ENCODE assay signal across 21 cellular contexts in the genomic region with DNA sequence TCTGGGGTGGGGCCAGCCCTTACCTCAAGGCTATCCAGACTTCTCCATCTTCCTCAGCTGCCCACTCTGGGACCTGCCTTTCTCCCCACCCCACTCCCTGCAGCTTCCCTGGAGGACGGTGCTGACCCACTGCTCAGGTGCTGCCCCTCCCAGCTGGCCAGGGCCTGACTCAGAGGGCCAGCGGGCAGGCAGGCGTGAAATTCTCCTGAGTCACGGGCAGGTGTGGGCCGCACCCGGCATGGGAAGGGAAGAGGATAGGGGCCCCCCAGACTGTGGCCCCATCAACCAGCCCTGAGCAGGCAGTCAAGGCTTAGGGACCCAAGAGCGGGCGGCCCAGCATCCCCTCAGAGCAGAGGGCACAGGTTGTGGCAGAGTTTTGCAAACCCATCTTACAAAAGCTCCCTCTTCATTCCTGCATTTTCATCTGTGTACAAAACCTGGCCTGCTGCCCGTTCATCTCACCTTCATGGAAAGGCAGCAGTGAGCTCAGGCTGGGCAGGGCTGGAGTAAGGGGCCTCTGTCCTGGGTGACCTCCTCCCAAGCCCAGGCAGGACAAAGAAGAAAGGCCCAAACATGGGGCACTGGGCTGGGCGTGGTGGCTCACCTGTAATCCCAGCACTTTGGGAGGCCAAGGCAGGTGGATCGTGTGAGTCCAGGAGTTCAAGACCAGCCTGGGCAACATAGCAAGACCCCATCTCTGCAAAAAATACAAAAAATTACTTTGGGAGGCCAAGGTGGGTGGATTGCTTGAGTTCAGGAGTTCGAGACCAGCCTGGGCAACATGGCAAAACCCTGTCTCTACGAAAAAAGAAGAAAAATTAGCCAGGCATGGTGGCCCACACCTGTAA. TPM values are rescaled to one million over a fixed set of nuclear protein-coding genes. Genes with fewer than 3 reads are reported as not detected.
A peak's percentile ranks its signal among the peaks of the same experiment; 100 is the strongest.
DNase-seq lines count a peak whose midpoint lies in the region; ATAC-seq, FAIRE-seq and TF ChIP-seq lines count a peak whose summit lies in the region.
"Had no signal": no experiment of that assay in that cellular context is flagged by ENCODE, and none has a peak within 500 bp of the region (broad histone marks: within the 10 kb centered on the region; RNA-seq: fewer than 3 reads in every experiment).

No MANE protein-coding gene starts in this region.

- H3K36me3 Mint-ChIP-seq in WTC11 (no peaks in the 10 kb centered on the region), HFFc6 (ENCODE audit: low read depth) (no peaks in the 10 kb centered on the region; the same call in 1 of the 2 replicates)
- H3K36me3 Mint-ChIP-seq in CD4-positive, alpha-beta memory T cell = no peaks in the 10 kb centered on the region
- H3K36me3 Mint-ChIP-seq: CD14-positive monocyte had no signal

- H3K9me3 ChIP-seq in HepG2 (ENCODE audit: low read length) = no peaks in the 10 kb centered on the region
- no peaks in the 10 kb centered on the region for H3K9me3 ChIP-seq in right lobe of liver
- no peaks in the 10 kb centered on the region for H3K9me3 ChIP-seq in left lung
- no peaks in the 10 kb centered on the region for H3K9me3 ChIP-seq in CD4-positive, alpha-beta memory T cell (ENCODE audit: control insufficient read depth in 1 of 2, low read length in 2 of 2)
- H3K9me3 ChIP-seq: HAP-1, thoracic aorta had no signal

- H3K9me3 Mint-ChIP-seq in WTC11 = no peaks in the 10 kb centered on the region
- H3K9me3 Mint-ChIP-seq in HFFc6 = no peaks in the 10 kb centered on the region
- no peaks in the 10 kb centered on the region for H3K9me3 Mint-ChIP-seq in CD4-positive, alpha-beta memory T cell

- H4K20me1 ChIP-seq in HepG2 (ENCODE audit: insufficient read depth, low read length) = no peaks in the 10 kb centered on the region

- DNase-seq in HepG2 (ENCODE audit: low spot score) (no peak), right lobe of liver (no peak), WTC11 (ENCODE audit: low spot score) (no peak), left lung (no peak), HFFc6 (no peak), dermis blood vessel endothelial cell (no peak)
- no peak for DNase-seq in CD4-positive, alpha-beta memory T cell
- DNase-seq: activated CD4-positive, alpha-beta T cell treated with anti-CD3 and anti-CD28 coated beads for 48 hours; activated CD8-positive, alpha-beta memory T cell treated with anti-CD3 and anti-CD28 coated beads, Interleukin-2, amount 50 U/mL, for 4 hours; effector memory CD4-positive, alpha-beta T cell; hippocampal formation; NCI-H2081 treated with DMSO at 0.1 percent for 48 hours; NCI-H526; OCI-M1 had no signal

- H3K4me2 ChIP-seq in HepG2 (ENCODE audit: low read depth, low read length) = no peak overlapping the region

- H3K79me2 ChIP-seq in HepG2 (ENCODE audit: insufficient read depth, low read length) = no peaks in the 10 kb centered on the region

- no peaks in the 10 kb centered on the region for H3K36me3 ChIP-seq in HepG2 (replicated peaks in 1 of 2; ENCODE audit: control insufficient read depth in 1 of 2, insufficient read depth in 2 of 2, low read length in 2 of 2)
- no peaks in the 10 kb centered on the region for H3K36me3 ChIP-seq in right lobe of liver
- H3K36me3 ChIP-seq in left lung = no peaks in the 10 kb centered on the region
- no peaks in the 10 kb centered on the region for H3K36me3 ChIP-seq in CD4-positive, alpha-beta memory T cell (ENCODE audit: insufficient read depth, low read length)
- H3K36me3 ChIP-seq: HAP-1, thoracic aorta had no signal

- TF ChIP-seq EP300 in HepG2 (IDR thresholded peaks at IDR 0.05; ENCODE audit: low read depth in 2 of 2, low read length in 2 of 2) (no peak), HepG2 (CRISPR knock-in tag; IDR thresholded peaks at IDR 0.05; ENCODE audit: borderline replicate concordance) (no peak)

- H3K27ac ChIP-seq in HepG2 (ENCODE audit: extremely low read length, insufficient read depth, low read length) = no peak overlapping the region
- H3K27ac ChIP-seq in right lobe of liver = no peak overlapping the region
- H3K27ac ChIP-seq in left lung = no peak overlapping the region
- H3K27ac ChIP-seq in CD4-positive, alpha-beta memory T cell (ENCODE audit: low read depth, low read length) = no peak overlapping the region
- H3K27ac ChIP-seq: SK-N-MC, thoracic aorta had no signal

- H3K9ac ChIP-seq in HepG2 (ENCODE audit: insufficient read depth, low read depth, low read length) = no peak overlapping the region

- H3K27me3 Mint-ChIP-seq in WTC11 (ENCODE audit: low read depth) (no peaks in the 10 kb centered on the region), HFFc6 (ENCODE audit: insufficient read depth) (peaks cover 5% of the 10 kb centered on the region)
- no peaks in the 10 kb centered on the region for H3K27me3 Mint-ChIP-seq in CD4-positive, alpha-beta memory T cell

- intact Hi-C loops in HepG2 (cut with micrococcal nuclease; ENCODE audit: unreplicated experiment) = no loop called here
- intact Hi-C loops in right lobe of liver (cut with DNase I) = no loop called here
- intact Hi-C loops in left lung (cut with DNase I) = no loop called here
- intact Hi-C loops in CD4-positive, alpha-beta memory T cell (cut with micrococcal nuclease) = no loop called here

- ATAC-seq in HepG2 (no peak), right lobe of liver (no peak), WTC11 (no peak), left lung (peak; percentile 47), HG02798 (IDR thresholded peaks at IDR 0.05; ENCODE audit: poor library complexity, unreplicated experiment) (no peak)
- ATAC-seq: left lobe of liver had no signal

- no peak for TF ChIP-seq POLR2A in HepG2 (IDR thresholded peaks at IDR 0.05; ENCODE audit: insufficient read depth in 1 of 2, low read depth in 2 of 2, low read length in 2 of 2)
- no peak for TF ChIP-seq POLR2A in right lobe of liver (IDR thresholded peaks at IDR 0.05)

- no peaks in the 10 kb centered on the region for H3K27me3 ChIP-seq in HepG2 (ENCODE audit: control insufficient read depth in 1 of 2, insufficient read depth in 2 of 2, low read length in 2 of 2)
- H3K27me3 ChIP-seq in right lobe of liver = no peaks in the 10 kb centered on the region
- H3K27me3 ChIP-seq in left lung = peaks cover 0 to 5% of the 10 kb centered on the region in 2 donors
- H3K27me3 ChIP-seq in CD4-positive, alpha-beta memory T cell (ENCODE audit: insufficient read depth, low read length) = no peaks in the 10 kb centered on the region

- no peak overlapping the region for H3K27ac Mint-ChIP-seq in WTC11
- no peak overlapping the region for H3K27ac Mint-ChIP-seq in HFFc6
- H3K27ac Mint-ChIP-seq in CD4-positive, alpha-beta memory T cell = peak overlapping the region in 1 of 7 donors; percentile 35

- CTCF ChIA-PET in HepG2 (lab: Yijun Ruan, JAX; ENCODE audit: low intra/inter-chr PET ratio, low total read pairs) = no interaction called here
- CTCF ChIA-PET in WTC11 (lab: Charles Lee) = interaction anchor here (1.2 kb wide), 1 partner anchor 254 kb away, joined by 3 read pairs; no protein-coding TSS in a partner anchor
- CTCF ChIA-PET in CD4-positive, alpha-beta memory T cell (lab: Charles Lee; ENCODE audit: partially characterized antibody) = no interaction called here

- H3K4me1 Mint-ChIP-seq in WTC11 (no peaks in the 10 kb centered on the region), HFFc6 (ENCODE audit: low read depth) (no peaks in the 10 kb centered on the region)
- no peaks in the 10 kb centered on the region for H3K4me1 Mint-ChIP-seq in CD4-positive, alpha-beta memory T cell
- H3K4me1 Mint-ChIP-seq: CD14-positive monocyte had no signal

- H3K4me1 ChIP-seq in HepG2 (ENCODE audit: insufficient read depth, low read length) (peaks cover 12% of the 10 kb centered on the region), right lobe of liver (peaks cover 0 to 30% (median 9%) of the 10 kb centered on the region in 4 donors), left lung (no peaks in the 10 kb centered on the region)
- no peaks in the 10 kb centered on the region for H3K4me1 ChIP-seq in CD4-positive, alpha-beta memory T cell (ENCODE audit: insufficient read depth, low read length)
- H3K4me1 ChIP-seq: HAP-1 had no signal

- TF ChIP-seq RAD21 in HepG2 (CRISPR knock-in tag; IDR thresholded peaks at IDR 0.05) = no peak

- in situ Hi-C loops in HepG2 (cut with HindIII; ENCODE audit: extremely low pct_ligation_motif_present, low pct_unique_long_range_greater_than_20kb) = no loop called here

- BruUV-seq in HepG2 (replicated peaks; lab: Mats Ljungman, UMichigan) = no TSS peak

- TF ChIP-seq CTCF in HepG2 (CRISPR knock-in tag; IDR thresholded peaks at IDR 0.05) (no peak), right lobe of liver (IDR thresholded peaks at IDR 0.05) (no peak), WTC11 (IDR thresholded peaks at IDR 0.05) (no peak), left lung (IDR thresholded peaks at IDR 0.05) (no peak), HFFc6 (IDR thresholded peaks at IDR 0.05) (no peak)

- FAIRE-seq in HepG2 (lab: Jason Lieb, UNC) = no peak

- no peak overlapping the region for H2AFZ ChIP-seq in HepG2 (ENCODE audit: low read length)

- no peak overlapping the region for H3K4me3 ChIP-seq in HepG2 (replicated peaks in 1 of 3; ENCODE audit: insufficient read depth in 1 of 3, low read depth in 2 of 3, low read length in 3 of 3)
- H3K4me3 ChIP-seq in right lobe of liver = no peak overlapping the region
- no peak overlapping the region for H3K4me3 ChIP-seq in left lung
- H3K4me3 ChIP-seq in CD4-positive, alpha-beta memory T cell (ENCODE audit: low read length in 2 of 2) = no peak overlapping the region
- H3K4me3 ChIP-seq: HAP-1, SK-N-MC, skin epidermis, thoracic aorta had no signal

- H3K4me3 Mint-ChIP-seq in WTC11 (no peak overlapping the region), HFFc6 (no peak overlapping the region)
- no peak overlapping the region for H3K4me3 Mint-ChIP-seq in CD4-positive, alpha-beta memory T cell
- H3K4me3 Mint-ChIP-seq: CD14-positive monocyte had no signal

- WGBS in HepG2 (ENCODE audit: low lambda C conversion rate) = 29% methylated on average over 9 of the region's 13 CpGs
- 87% methylated on average over 8 of the region's 13 CpGs for WGBS in right lobe of liver (ENCODE audit: insufficient coverage, low coverage, low lambda C conversion rate, missing lambda C conversion rate)

- POLR2A ChIA-PET in HepG2 (lab: Yijun Ruan, JAX) = no interaction called here
- POLR2A ChIA-PET in WTC11 (lab: Charles Lee) = no interaction called here
- POLR2A ChIA-PET in CD4-positive, alpha-beta memory T cell (lab: Charles Lee; ENCODE audit: partially characterized antibody) = no interaction called here

RNA-seq across cellular contexts. Expression of a gene that starts 6.1 kb away (rescaled TPM):
- 0.27 and 0.29 TPM in 2 replicates for total RNA-seq in HepG2 (2016; rRNA removed; fragmentation: Illumina TruSeq; extraction: Trizol)
- 0.88 and 0.91 TPM in 2 replicates for total RNA-seq in HepG2 (2016; cell fraction: cytosol; rRNA removed; fragmentation: Illumina TruSeq; extraction: Trizol; ENCODE audit: low read depth)
- total RNA-seq in HepG2 (2016; cell fraction: insoluble cytoplasmic fraction; rRNA removed; fragmentation: Illumina TruSeq; extraction: Trizol) = 0.32 and 0.33 TPM in 2 replicates
- total RNA-seq in HepG2 (2016; cell fraction: membrane; rRNA removed; fragmentation: Illumina TruSeq; extraction: Trizol) = 0.76 and 0.93 TPM in 2 replicates
- 0.34 TPM in 1 of 2 replicates, not detected in the other for total RNA-seq in HepG2 (2016; cell fraction: nucleus; rRNA removed; fragmentation: Illumina TruSeq; extraction: Trizol)
- 0.98 and 1.7 TPM in 2 replicates for polyA plus RNA-seq in HepG2 (2011; rRNA removed)
- polyA plus RNA-seq in HepG2 (2011; cell fraction: cytosol; rRNA removed) = 2.1 and 3.1 TPM in 2 replicates
- 0.66 and 1.1 TPM in 2 replicates for polyA plus RNA-seq in HepG2 (2011; cell fraction: nucleus; rRNA removed)
- polyA plus RNA-seq in HepG2 (2012) = 0.47 and 1.2 TPM in 2 replicates
- polyA plus RNA-seq in HepG2 (2016; cell fraction: cytosol; fragmentation: Illumina TruSeq; extraction: Trizol; ENCODE audit: low read depth) = 1.6 and 1.9 TPM in 2 replicates
- 0.78 and 0.84 TPM in 2 replicates for polyA plus RNA-seq in HepG2 (2016; cell fraction: insoluble cytoplasmic fraction; fragmentation: Illumina TruSeq; extraction: Trizol; ENCODE audit: low read depth)
- polyA plus RNA-seq in HepG2 (2016; cell fraction: membrane; fragmentation: Illumina TruSeq; extraction: Trizol; ENCODE audit: low read depth) = 1.1 and 1.4 TPM in 2 replicates
- polyA plus RNA-seq in HepG2 (2016; cell fraction: nucleus; fragmentation: Illumina TruSeq; extraction: Trizol; ENCODE audit: insufficient read depth, low read depth) = 0.71 TPM in 1 of 2 replicates, not detected in the other
- 2.0 and 37.6 TPM in 2 replicates for polyA minus RNA-seq in HepG2 (2011; rRNA and poly(A)+ RNA removed; ENCODE audit: low replicate concordance)
- 1.7 and 2.0 TPM in 2 replicates for polyA minus RNA-seq in HepG2 (2011; cell fraction: cytosol; rRNA and poly(A)+ RNA removed)
- 0.90 TPM in 1 of 2 replicates, not detected in the other for polyA minus RNA-seq in HepG2 (2011; cell fraction: nucleus; rRNA and poly(A)+ RNA removed)
- 100 to 1,000 TPM in 1 of 6 experiments, 10 to 100 TPM in 5; 17.8 to 106 (median 47.3) TPM for total RNA-seq in right lobe of liver
- 13.1 to 16.3 TPM (median 15.9 TPM) in 3 replicates for total RNA-seq in WTC11 (2021)
- total RNA-seq in left lung = 10 to 100 TPM; 17.8 to 37.6 TPM
- total RNA-seq in HFFc6 (2021; fragmentation: NEBNext Ultra II Directional; extraction: Animal tissue kit (Norgen Biotek cat#: 25700)) = 10 to 100 TPM in 2 of 6 experiments, 1 to 10 TPM in 4; 5.2 to 17.8 (median 6.1) TPM
- total RNA-seq in dermis blood vessel endothelial cell = 15.4 and 24.5 TPM in 2 replicates
- under 1 TPM in 1 of 2 experiments, not detected in 1; 0.58 TPM for total RNA-seq in CD4-positive, alpha-beta memory T cell
- under 1 TPM in 1 of 2 donors, not detected in 1; 0.79 TPM for polyA plus RNA-seq in CD4-positive, alpha-beta memory T cell
- polyA plus RNA-seq: CD14-positive monocyte had no signal

RNA-seq across cellular contexts. Expression of a gene that starts 39.8 kb away (rescaled TPM):
- 0.02 TPM in 1 of 2 replicates, not detected in the other for total RNA-seq in HepG2 (2016; rRNA removed; fragmentation: Illumina TruSeq; extraction: Trizol)
- total RNA-seq in HepG2 (2016; cell fraction: cytosol; rRNA removed; fragmentation: Illumina TruSeq; extraction: Trizol; ENCODE audit: low read depth) = under 0.01 and 0.09 TPM in 2 replicates
- not detected in 2 replicates for total RNA-seq in HepG2 (2016; cell fraction: insoluble cytoplasmic fraction; rRNA removed; fragmentation: Illumina TruSeq; extraction: Trizol)
- 0.03 TPM in 1 of 2 replicates, not detected in the other for total RNA-seq in HepG2 (2016; cell fraction: membrane; rRNA removed; fragmentation: Illumina TruSeq; extraction: Trizol)
- not detected in 2 replicates for total RNA-seq in HepG2 (2016; cell fraction: nucleus; rRNA removed; fragmentation: Illumina TruSeq; extraction: Trizol)
- polyA plus RNA-seq in HepG2 (2011; rRNA removed) = 0.01 and 0.07 TPM in 2 replicates
- polyA plus RNA-seq in HepG2 (2011; cell fraction: cytosol; rRNA removed) = 0.03 TPM in 2 replicates
- polyA plus RNA-seq in HepG2 (2011; cell fraction: nucleus; rRNA removed) = 0.05 and 0.10 TPM in 2 replicates
- 0.04 TPM in 2 replicates for polyA plus RNA-seq in HepG2 (2012)
- polyA plus RNA-seq in HepG2 (2016; cell fraction: cytosol; fragmentation: Illumina TruSeq; extraction: Trizol; ENCODE audit: low read depth) = not detected in 2 replicates
- not detected in 2 replicates for polyA plus RNA-seq in HepG2 (2016; cell fraction: insoluble cytoplasmic fraction; fragmentation: Illumina TruSeq; extraction: Trizol; ENCODE audit: low read depth)
- not detected in 2 replicates for polyA plus RNA-seq in HepG2 (2016; cell fraction: membrane; fragmentation: Illumina TruSeq; extraction: Trizol; ENCODE audit: low read depth)
- polyA plus RNA-seq in HepG2 (2016; cell fraction: nucleus; fragmentation: Illumina TruSeq; extraction: Trizol; ENCODE audit: insufficient read depth, low read depth) = not detected in 2 replicates
- polyA minus RNA-seq in HepG2 (2011; rRNA and poly(A)+ RNA removed; ENCODE audit: low replicate concordance) = 0.02 and 20.9 TPM in 2 replicates
- 0.09 TPM in 1 of 2 replicates, not detected in the other for polyA minus RNA-seq in HepG2 (2011; cell fraction: cytosol; rRNA and poly(A)+ RNA removed)
- 0.26 TPM in 1 of 2 replicates, not detected in the other for polyA minus RNA-seq in HepG2 (2011; cell fraction: nucleus; rRNA and poly(A)+ RNA removed)
- total RNA-seq in right lobe of liver = 10 to 100 TPM in 4 of 6 experiments, 1 to 10 TPM in 2; 1.8 to 35.3 (median 14.2) TPM
- 4.6 to 7.3 TPM (median 7.1 TPM) in 3 replicates for total RNA-seq in WTC11 (2021)
- total RNA-seq in left lung = under 1 TPM in 1 of 2 donors, not detected in 1; 0.61 TPM
- total RNA-seq in HFFc6 (2021; fragmentation: NEBNext Ultra II Directional; extraction: Animal tissue kit (Norgen Biotek cat#: 25700)) = not detected
- 0.09 and 0.17 TPM in 2 replicates for total RNA-seq in dermis blood vessel endothelial cell
- total RNA-seq in CD4-positive, alpha-beta memory T cell = not detected
- not detected for polyA plus RNA-seq in CD4-positive, alpha-beta memory T cell
- polyA plus RNA-seq: CD14-positive monocyte had no signal

RNA-seq across cellular contexts. Expression of a gene that starts 56.3 kb away (rescaled TPM):
- 21.0 and 31.4 TPM in 2 replicates for total RNA-seq in HepG2 (2016; rRNA removed; fragmentation: Illumina TruSeq; extraction: Trizol)
- total RNA-seq in HepG2 (2016; cell fraction: cytosol; rRNA removed; fragmentation: Illumina TruSeq; extraction: Trizol; ENCODE audit: low read depth) = 7.4 and 8.4 TPM in 2 replicates
- 17.7 and 29.6 TPM in 2 replicates for total RNA-seq in HepG2 (2016; cell fraction: insoluble cytoplasmic fraction; rRNA removed; fragmentation: Illumina TruSeq; extraction: Trizol)
- total RNA-seq in HepG2 (2016; cell fraction: membrane; rRNA removed; fragmentation: Illumina TruSeq; extraction: Trizol) = 9.0 and 10.2 TPM in 2 replicates
- 45.9 and 47.8 TPM in 2 replicates for total RNA-seq in HepG2 (2016; cell fraction: nucleus; rRNA removed; fragmentation: Illumina TruSeq; extraction: Trizol)
- 31.3 and 37.3 TPM in 2 replicates for polyA plus RNA-seq in HepG2 (2011; rRNA removed)
- polyA plus RNA-seq in HepG2 (2011; cell fraction: cytosol; rRNA removed) = 18.3 and 18.5 TPM in 2 replicates
- polyA plus RNA-seq in HepG2 (2011; cell fraction: nucleus; rRNA removed) = 81.7 and 92.6 TPM in 2 replicates
- polyA plus RNA-seq in HepG2 (2012) = 21.6 and 22.9 TPM in 2 replicates
- polyA plus RNA-seq in HepG2 (2016; cell fraction: cytosol; fragmentation: Illumina TruSeq; extraction: Trizol; ENCODE audit: low read depth) = 1.5 and 1.9 TPM in 2 replicates
- polyA plus RNA-seq in HepG2 (2016; cell fraction: insoluble cytoplasmic fraction; fragmentation: Illumina TruSeq; extraction: Trizol; ENCODE audit: low read depth) = 14.9 and 18.8 TPM in 2 replicates
- 4.6 and 4.7 TPM in 2 replicates for polyA plus RNA-seq in HepG2 (2016; cell fraction: membrane; fragmentation: Illumina TruSeq; extraction: Trizol; ENCODE audit: low read depth)
- polyA plus RNA-seq in HepG2 (2016; cell fraction: nucleus; fragmentation: Illumina TruSeq; extraction: Trizol; ENCODE audit: insufficient read depth, low read depth) = 60.3 and 65.7 TPM in 2 replicates
- 64.9 and 123 TPM in 2 replicates for polyA minus RNA-seq in HepG2 (2011; rRNA and poly(A)+ RNA removed; ENCODE audit: low replicate concordance)
- 23.3 and 29.3 TPM in 2 replicates for polyA minus RNA-seq in HepG2 (2011; cell fraction: cytosol; rRNA and poly(A)+ RNA removed)
- 81.8 and 91.5 TPM in 2 replicates for polyA minus RNA-seq in HepG2 (2011; cell fraction: nucleus; rRNA and poly(A)+ RNA removed)
- 10 to 100 TPM; 23.8 to 37.1 (median 33.4) TPM for total RNA-seq in right lobe of liver
- 54.0 to 58.0 TPM (median 54.3 TPM) in 3 replicates for total RNA-seq in WTC11 (2021)
- 10 to 100 TPM; 71.0 to 85.4 TPM for total RNA-seq in left lung
- 10 to 100 TPM; 46.1 to 55.0 (median 49.7) TPM for total RNA-seq in HFFc6 (2021; fragmentation: NEBNext Ultra II Directional; extraction: Animal tissue kit (Norgen Biotek cat#: 25700))
- 55.1 and 58.5 TPM in 2 replicates for total RNA-seq in dermis blood vessel endothelial cell
- 100 to 1,000 TPM; 193 to 200 TPM for total RNA-seq in CD4-positive, alpha-beta memory T cell
- 10 to 100 TPM; 14.0 to 17.3 TPM for polyA plus RNA-seq in CD4-positive, alpha-beta memory T cell
